ENCODE assay signal across 10 cellular contexts in genomic region chr17:3049705-3050295, GRCh38. TPM values are rescaled to one million over a fixed set of nuclear protein-coding genes. Genes with fewer than 3 reads are reported as not detected.
DNase-seq lines count a peak whose midpoint lies in the region; ATAC-seq and TF ChIP-seq lines count a peak whose summit lies in the region.
"Had no signal": no experiment of that assay in that cellular context is flagged by ENCODE, and none has a peak within 500 bp of the region (broad histone marks: within the 10 kb centered on the region; RNA-seq: fewer than 3 reads in every experiment).

No MANE protein-coding gene starts in this region.

- H3K27ac ChIP-seq in CD4-positive, alpha-beta T cell (ENCODE audit: low read depth, low read length), result no peak overlapping the region
- H3K27ac ChIP-seq in coronary artery, result no peak overlapping the region

- no peak overlapping the region for H3K27ac Mint-ChIP-seq in CD4-positive, alpha-beta T cell
- no peak overlapping the region for H3K27ac Mint-ChIP-seq in nephron

- H3K4me3 Mint-ChIP-seq in CD4-positive, alpha-beta T cell, result peak overlapping the region; percentile 92
- H3K4me3 Mint-ChIP-seq in nephron, result peak overlapping the region; percentile 97

- peaks cover 12% of the 10 kb centered on the region for H3K4me1 Mint-ChIP-seq in CD4-positive, alpha-beta T cell (ENCODE audit: low read depth)
- H3K4me1 Mint-ChIP-seq in nephron, result no peaks in the 10 kb centered on the region

- no peaks in the 10 kb centered on the region for H3K27me3 ChIP-seq in CD4-positive, alpha-beta T cell (ENCODE audit: control insufficient read depth, insufficient read depth, low read length)

- POLR2A ChIA-PET in CD4-positive, alpha-beta T cell (lab: Charles Lee), result interaction anchor here (0.6 to 1.5 kb wide), 2 partner anchors 235 to 1365 kb away, joined by 3 to 4 read pairs; no protein-coding TSS in a partner anchor

- no peak for ATAC-seq in CD4-positive, alpha-beta T cell (ENCODE audit: poor library complexity)
- ATAC-seq in HG03354 (IDR thresholded peaks at IDR 0.05; ENCODE audit: poor library complexity, severe bottlenecking, unreplicated experiment), result no peak

- DNase-seq in CD4-positive, alpha-beta T cell, result no peak
- DNase-seq in M059J (ENCODE audit: low read depth) (peak; percentile 62), coronary artery (ENCODE audit: low spot score) (peak; percentile 41), cerebellar cortex (ENCODE audit: low spot score) (no peak), NCI-H446 (lab: John Stamatoyannopoulos, UW) (no peak), T1000 (lab: John Stamatoyannopoulos, UW) (no peak)
- DNase-seq: activated CD4-positive, alpha-beta T cell treated with anti-CD3 and anti-CD28 coated beads for 48 hours; stimulated activated CD4-positive, alpha-beta T cell treated with anti-CD3 and anti-CD28 coated beads, Interleukin-15, amount 100 ng/mL, for 24 hours had no signal

- TF ChIP-seq CTCF in CD4-positive, alpha-beta T cell (IDR thresholded peaks at IDR 0.05), result no peak
- no peak for TF ChIP-seq CTCF in coronary artery (IDR thresholded peaks at IDR 0.05)
- no peak for TF ChIP-seq CTCF in nephron (IDR thresholded peaks at IDR 0.05; ENCODE audit: unreplicated experiment in 3 of 3)

- peaks cover 2% of the 10 kb centered on the region for H3K9me3 Mint-ChIP-seq in CD4-positive, alpha-beta T cell
- H3K9me3 Mint-ChIP-seq in nephron, result peaks cover 7% of the 10 kb centered on the region

- no peaks in the 10 kb centered on the region for H3K36me3 Mint-ChIP-seq in CD4-positive, alpha-beta T cell (ENCODE audit: low read depth)
- no peaks in the 10 kb centered on the region for H3K36me3 Mint-ChIP-seq in nephron (ENCODE audit: low read depth)

- CTCF ChIA-PET in CD4-positive, alpha-beta T cell (lab: Charles Lee), result interaction anchor here (1.8 kb wide), 1 partner anchor 598 kb away, joined by 7 read pairs; no protein-coding TSS in a partner anchor

- H3K27me3 Mint-ChIP-seq in CD4-positive, alpha-beta T cell, result no peaks in the 10 kb centered on the region
- peaks cover 3% of the 10 kb centered on the region for H3K27me3 Mint-ChIP-seq in nephron (ENCODE audit: low read depth)

- intact Hi-C loops in CD4-positive, alpha-beta T cell (cut with DNase I, micrococcal nuclease), result loop anchor here in 1 of 2 experiments (2.0 to 10.0 kb wide), 2 partner anchors 595 to 775 kb away; no protein-coding TSS in a partner anchor

- H3K4me3 ChIP-seq in coronary artery, result peak overlapping the region; percentile 73

- no peaks in the 10 kb centered on the region for H3K9me3 ChIP-seq in CD4-positive, alpha-beta T cell (ENCODE audit: control insufficient read depth, low read length)

RNA-seq across cellular contexts. Expression of gene OR1D5, which starts 13.6 kb away (rescaled TPM):
- total RNA-seq in CD4-positive, alpha-beta T cell, result not detected
- total RNA-seq in M059J (2014; rRNA removed; shearing (Covaris generic)), result not detected in 2 replicates

RNA-seq across cellular contexts. Expression of gene OR1D2, which starts 54.4 kb away (rescaled TPM):
- total RNA-seq in CD4-positive, alpha-beta T cell, result not detected
- total RNA-seq in M059J (2014; rRNA removed; shearing (Covaris generic)), result not detected in 2 replicates

Comparison
In these comparisons a context has a peak if more than half of its experiments do, and no peak if none do; other contexts are left out.
1. DNase-seq: peak in M059J (single experiment) and coronary artery (single experiment); none in CD4-positive, alpha-beta T cell (0 of 10), cerebellar cortex (single experiment), NCI-H446 (0 of 2) and T1000 (single experiment).